In the genomic region with DNA sequence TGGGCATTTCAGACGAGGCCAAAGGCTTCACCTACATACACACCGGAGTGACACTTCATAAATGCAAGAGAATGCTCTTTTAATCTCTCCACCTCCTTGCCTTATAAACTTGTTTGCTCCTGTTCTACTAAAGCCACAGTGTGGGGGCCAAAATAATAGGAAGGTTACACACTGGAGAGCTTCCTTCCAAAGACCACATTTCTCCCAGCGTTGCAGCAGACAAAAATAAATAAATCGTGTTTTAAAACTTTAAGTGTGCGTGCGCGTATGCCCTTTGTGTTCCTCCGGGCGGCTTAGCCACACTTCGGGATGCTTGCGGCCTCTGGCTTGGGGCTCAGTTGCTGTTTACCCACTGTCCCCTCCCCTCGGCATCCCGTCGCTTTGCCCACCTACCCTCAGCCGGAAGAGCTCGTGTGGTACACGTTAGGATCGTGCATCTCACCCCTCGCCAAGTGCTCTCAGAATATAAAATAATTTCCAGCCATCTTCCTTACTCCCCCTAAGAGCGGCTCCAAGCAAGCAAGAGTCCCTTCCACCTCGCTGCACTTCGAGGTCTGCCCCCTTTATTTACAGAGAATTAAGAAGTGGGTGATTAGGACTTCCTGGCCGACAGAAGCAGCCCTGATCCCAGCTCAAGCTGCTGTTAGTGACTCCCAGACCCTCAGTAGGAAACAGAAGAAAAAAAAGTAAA, we compare ENCODE assay signal across 9 cellular contexts. TPM values are rescaled to one million over a fixed set of nuclear protein-coding genes. Genes with fewer than 3 reads are reported as not detected.
DNase-seq lines count a peak whose midpoint lies in the region; ATAC-seq, FAIRE-seq and TF ChIP-seq lines count a peak whose summit lies in the region.
"Had no signal": no experiment of that assay in that cellular context is flagged by ENCODE, and none has a peak within 500 bp of the region (broad histone marks: within the 10 kb centered on the region; RNA-seq: fewer than 3 reads in every experiment).

No MANE protein-coding gene starts in this region.

- H3K27ac Mint-ChIP-seq in CD4-positive, alpha-beta T cell: no peak overlapping the region
- no peak overlapping the region for H3K27ac Mint-ChIP-seq in neural progenitor cell

- H3K4me3 Mint-ChIP-seq in CD4-positive, alpha-beta T cell: peak overlapping the region; percentile 85
- H3K4me3 Mint-ChIP-seq in neural progenitor cell: peak overlapping the region; percentile 94

- no peaks in the 10 kb centered on the region for H3K9me3 Mint-ChIP-seq in CD4-positive, alpha-beta T cell
- no peaks in the 10 kb centered on the region for H3K9me3 Mint-ChIP-seq in neural progenitor cell

- H3K9me1 ChIP-seq in endothelial cell of umbilical vein (replicated peaks; ENCODE audit: control insufficient read depth, extremely low read depth, insufficient read depth, low read length): no peaks in the 10 kb centered on the region

- CTCF ChIA-PET in CD4-positive, alpha-beta T cell (lab: Charles Lee): no interaction called here
- CTCF ChIA-PET in endothelial cell of umbilical vein (lab: Charles Lee): interaction anchor here (1.5 kb wide), 1 partner anchor 13 kb away, joined by 3 read pairs; no protein-coding TSS in a partner anchor

- ATAC-seq in CD4-positive, alpha-beta T cell (ENCODE audit: poor library complexity): no peak

- H3K4me1 ChIP-seq in endothelial cell of umbilical vein (ENCODE audit: control insufficient read depth, extremely low read depth, insufficient read depth, low read length): peaks cover 14% of the 10 kb centered on the region
- H3K4me1 ChIP-seq in neural progenitor cell: peaks cover 41% of the 10 kb centered on the region

- no peak for FAIRE-seq in endothelial cell of umbilical vein (lab: Jason Lieb, UNC)

- no peak for DNase-seq in CD4-positive, alpha-beta T cell
- DNase-seq in NCI-H82 treated with DMSO at 0.1 percent for 48 hours (lab: John Stamatoyannopoulos, UW; ENCODE audit: unreplicated experiment) (peak; percentile 42), endothelial cell of umbilical vein (ENCODE audit: low read depth, low spot score) (peak; percentile 62), neural progenitor cell (ENCODE audit: low spot score) (peak; percentile 74), GM13976 (ENCODE audit: low spot score) (no peak), NCI-H510A treated with DMSO at 0.1 percent for 48 hours (lab: John Stamatoyannopoulos, UW) (no peak), putamen (ENCODE audit: low spot score) (no peak)
- DNase-seq in activated CD8-positive, alpha-beta memory T cell treated with anti-CD3 and anti-CD28 coated beads for 24 hours: no peak

- H3K79me2 ChIP-seq in endothelial cell of umbilical vein (ENCODE audit: control insufficient read depth, insufficient read depth, low read length) (peaks cover 20% of the 10 kb centered on the region), neural progenitor cell (ENCODE audit: low read depth) (peaks cover 39% of the 10 kb centered on the region)

- H3K36me3 ChIP-seq in endothelial cell of umbilical vein (ENCODE audit: control insufficient read depth in 2 of 2, extremely low read depth in 1 of 2, insufficient read depth in 2 of 2, low read length in 2 of 2) (peaks cover 0 to 2% of the 10 kb centered on the region in 2 experiments), neural progenitor cell (no peaks in the 10 kb centered on the region)

- BruUV-seq in endothelial cell of umbilical vein (replicated peaks; lab: Mats Ljungman, UMichigan): no TSS peak

- TF ChIP-seq CTCF in CD4-positive, alpha-beta T cell (IDR thresholded peaks at IDR 0.05): no peak
- no peak for TF ChIP-seq CTCF in endothelial cell of umbilical vein (IDR thresholded peaks at IDR 0.05; ENCODE audit: extremely low read depth in 1 of 2, insufficient read depth in 1 of 2, low read depth in 1 of 2, low read length in 2 of 2)
- no peak for TF ChIP-seq CTCF in neural progenitor cell (IDR thresholded peaks at IDR 0.05)
- TF ChIP-seq CTCF in GM13976 (IDR thresholded peaks at IDR 0.05; ENCODE audit: borderline replicate concordance, control extremely low read depth, extremely low read depth, insufficient read depth, missing control alignments): no peak

- peaks cover 48% of the 10 kb centered on the region for H3K4me1 Mint-ChIP-seq in CD4-positive, alpha-beta T cell (ENCODE audit: low read depth)
- peaks cover 42% of the 10 kb centered on the region for H3K4me1 Mint-ChIP-seq in neural progenitor cell

- TF ChIP-seq POLR2A in endothelial cell of umbilical vein (IDR thresholded peaks at IDR 0.05; ENCODE audit: low read depth, low read length): no peak

- peak overlapping the region; percentile 77 for H3K9ac ChIP-seq in endothelial cell of umbilical vein (replicated peaks; ENCODE audit: extremely low read depth, insufficient read depth, low read length)
- no peak overlapping the region for H3K9ac ChIP-seq in neural progenitor cell

- H4K20me1 ChIP-seq in endothelial cell of umbilical vein (replicated peaks; ENCODE audit: control insufficient read depth, extremely low read depth, insufficient read depth, low read length) (no peaks in the 10 kb centered on the region), neural progenitor cell (ENCODE audit: low read depth) (peaks cover 12% of the 10 kb centered on the region)

- peak overlapping the region; percentile 79 for H2AFZ ChIP-seq in endothelial cell of umbilical vein (ENCODE audit: low read depth, low read length)
- H2AFZ ChIP-seq in neural progenitor cell (replicated peaks): no peak overlapping the region

- peaks cover 5% of the 10 kb centered on the region for H3K36me3 Mint-ChIP-seq in CD4-positive, alpha-beta T cell (ENCODE audit: low read depth)
- H3K36me3 Mint-ChIP-seq in neural progenitor cell: peaks cover 6% of the 10 kb centered on the region

- H3K27me3 Mint-ChIP-seq in CD4-positive, alpha-beta T cell: peaks cover 97% of the 10 kb centered on the region
- H3K27me3 Mint-ChIP-seq in neural progenitor cell (ENCODE audit: insufficient read depth, low read depth): peaks cover 62% of the 10 kb centered on the region

- POLR2A ChIA-PET in CD4-positive, alpha-beta T cell (lab: Charles Lee): no interaction called here
- POLR2A ChIA-PET in endothelial cell of umbilical vein (lab: Charles Lee): no interaction called here

- peaks cover 86% of the 10 kb centered on the region for H3K27me3 ChIP-seq in CD4-positive, alpha-beta T cell (ENCODE audit: control insufficient read depth, insufficient read depth, low read length)
- H3K27me3 ChIP-seq in endothelial cell of umbilical vein (ENCODE audit: control insufficient read depth in 2 of 2, insufficient read depth in 2 of 2, low read length in 2 of 2) (no peaks in the 10 kb centered on the region), neural progenitor cell (peaks cover 69% of the 10 kb centered on the region)

- H3K4me3 ChIP-seq in endothelial cell of umbilical vein (replicated peaks in 1 of 3; ENCODE audit: insufficient read depth in 1 of 3, low read depth in 1 of 3, low read length in 3 of 3) (peak overlapping the region; percentile 89 to 92 (median 89)), neural progenitor cell (peak overlapping the region; percentile 67)

- intact Hi-C loops in CD4-positive, alpha-beta T cell (cut with DNase I, micrococcal nuclease): no loop called here
- intact Hi-C loops in endothelial cell of umbilical vein (cut with micrococcal nuclease): loop anchor here (5.0 kb wide), 3 partner anchors 1155 to 1790 kb away; a partner anchor contains a TSS

- dilution Hi-C loops in endothelial cell of umbilical vein (cut with MboI; ENCODE audit: extremely low pct_ligation_motif_present, low sequenced_read_pairs): no loop called here

- H3F3A ChIP-seq in neural progenitor cell (ENCODE audit: low read depth): peaks cover 70% of the 10 kb centered on the region

- H3K4me2 ChIP-seq in endothelial cell of umbilical vein (ENCODE audit: insufficient read depth, low read length) (peak overlapping the region; percentile 68), neural progenitor cell (peak overlapping the region; percentile 96)

- in situ Hi-C loops in GM13976 (cut with MboI; ENCODE audit: low sequenced_read_pairs, unreplicated experiment): no loop called here

- H3K9me3 ChIP-seq in CD4-positive, alpha-beta T cell (ENCODE audit: control insufficient read depth, low read length): no peaks in the 10 kb centered on the region
- no peaks in the 10 kb centered on the region for H3K9me3 ChIP-seq in endothelial cell of umbilical vein (replicated peaks; ENCODE audit: control insufficient read depth, insufficient read depth, low read length)
- H3K9me3 ChIP-seq in neural progenitor cell (ENCODE audit: low read depth): no peaks in the 10 kb centered on the region

- H3K27ac ChIP-seq in CD4-positive, alpha-beta T cell (ENCODE audit: low read depth, low read length): no peak overlapping the region
- H3K27ac ChIP-seq in endothelial cell of umbilical vein (ENCODE audit: insufficient read depth, low read depth, low read length) (peak overlapping the region; percentile 23), neural progenitor cell (no peak overlapping the region)
- H3K27ac ChIP-seq: VCaP had no signal

TF ChIP-seq in endothelial cell of umbilical vein, 7 proteins besides CTCF, POLR2A, EP300 and RAD21:
- TF ChIP-seq, protein P1, sequence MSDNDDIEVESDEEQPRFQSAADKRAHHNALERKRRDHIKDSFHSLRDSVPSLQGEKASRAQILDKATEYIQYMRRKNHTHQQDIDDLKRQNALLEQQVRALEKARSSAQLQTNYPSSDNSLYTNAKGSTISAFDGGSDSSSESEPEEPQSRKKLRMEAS (IDR thresholded peaks at IDR 0.05; ENCODE audit: insufficient read depth, insufficient read length): no peak
- TF ChIP-seq GATA2 (IDR thresholded peaks at IDR 0.05; ENCODE audit: insufficient read depth, insufficient read length, low read depth, low read length) (no peak), POLR2AphosphoS5 (IDR thresholded peaks at IDR 0.05; ENCODE audit: insufficient read depth, low read depth, low read length) (no peak), MYC (IDR thresholded peaks at IDR 0.05; ENCODE audit: low read depth, low read length) (no peak), FOS (IDR thresholded peaks at IDR 0.05; ENCODE audit: borderline replicate concordance, insufficient read depth, low read length) (no peak), JUN (IDR thresholded peaks at IDR 0.05; ENCODE audit: borderline replicate concordance, insufficient read depth, insufficient read length, low read depth) (no peak)
TF ChIP-seq in endothelial cell of umbilical vein: peak in this region for 0.

RNA-seq across cellular contexts. Expression of a gene that starts 3.3 kb away (rescaled TPM):
- total RNA-seq in CD4-positive, alpha-beta T cell: not detected
- total RNA-seq in endothelial cell of umbilical vein (22.5 and 27.1 TPM in 2 replicates), neural progenitor cell (ENCODE audit: low replicate concordance) (18.3 and 21.5 TPM in 2 replicates)
- 26.2 and 28.4 TPM in 2 replicates for polyA plus RNA-seq in endothelial cell of umbilical vein
- polyA plus RNA-seq in endothelial cell of umbilical vein (2011; cell fraction: cytosol; rRNA removed): 25.7 and 32.1 TPM in 2 replicates
- polyA plus RNA-seq in endothelial cell of umbilical vein (2011; cell fraction: nucleus; rRNA removed): 56.8 and 67.4 TPM in 2 replicates
- polyA plus RNA-seq in endothelial cell of umbilical vein (2012): 21.0 and 23.7 TPM in 2 replicates
- 42.7 and 61.4 TPM in 2 replicates for polyA minus RNA-seq in endothelial cell of umbilical vein
- polyA minus RNA-seq in endothelial cell of umbilical vein (2011; cell fraction: cytosol; rRNA and poly(A)+ RNA removed): 6.8 TPM
- polyA minus RNA-seq in endothelial cell of umbilical vein (2011; cell fraction: nucleus; rRNA and poly(A)+ RNA removed): 122 and 143 TPM in 2 replicates

Comparison
In these comparisons a context has a peak if more than half of its experiments do, and no peak if none do; other contexts are left out.
1. DNase-seq: peak in NCI-H82 treated with DMSO at 0.1 percent for 48 hours (single experiment), endothelial cell of umbilical vein (single experiment) and neural progenitor cell (single experiment); none in CD4-positive, alpha-beta T cell (0 of 10), GM13976 (single experiment), NCI-H510A treated with DMSO at 0.1 percent for 48 hours (single experiment), putamen (single experiment) and activated CD8-positive, alpha-beta memory T cell treated with anti-CD3 and anti-CD28 coated beads for 24 hours (single experiment).
2. RNA of a gene that starts 3.3 kb away (total RNA-seq): 22.5 to 27.1 TPM in endothelial cell of umbilical vein and 18.3 to 21.5 TPM in neural progenitor cell; not detected in CD4-positive, alpha-beta T cell; every median in the first group is over 10 times any median in the second.